Comparison of ENCODE assay signal across 1 cellular context in the genomic region with DNA sequence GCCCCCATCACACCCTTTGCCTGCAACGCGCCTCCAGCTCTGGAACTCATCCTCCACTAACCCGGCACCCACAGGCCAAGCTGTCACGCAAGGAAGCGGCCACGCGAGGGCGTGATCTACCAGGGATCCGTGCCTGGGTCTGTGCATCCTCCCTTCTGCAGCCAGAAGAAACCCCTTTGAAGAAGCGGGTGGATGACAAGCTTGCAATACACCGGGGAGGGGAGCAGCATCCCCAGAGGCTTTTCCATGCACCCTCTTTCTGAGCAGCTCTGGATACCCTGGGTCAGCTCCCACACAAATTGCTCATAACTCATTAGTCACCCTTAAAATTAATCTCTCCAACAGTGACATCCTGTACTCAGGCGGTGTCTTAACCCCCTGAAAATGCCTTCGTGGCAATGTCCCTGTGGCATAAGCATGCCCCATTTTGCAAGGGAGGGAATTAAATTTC.
TF ChIP-seq lines count a peak whose summit lies in the region.

No MANE protein-coding gene starts in this region.

TF ChIP-seq in HEK293, 187 proteins besides CTCF, POLR2A, EP300 and RAD21:
- TF ChIP-seq KLF10 (tag by site-specific recombination; IDR thresholded peaks at IDR 0.05), result no peak
- no peak for TF ChIP-seq ZNF391 (tag by site-specific recombination; IDR thresholded peaks at IDR 0.05; ENCODE audit: borderline replicate concordance, low read depth)
- TF ChIP-seq ZNF654 (tag by site-specific recombination; IDR thresholded peaks at IDR 0.05; ENCODE audit: low read depth), result peak; percentile 74
TF ChIP-seq in HEK293: peak in this region for 1.
